In the genomic region with DNA sequence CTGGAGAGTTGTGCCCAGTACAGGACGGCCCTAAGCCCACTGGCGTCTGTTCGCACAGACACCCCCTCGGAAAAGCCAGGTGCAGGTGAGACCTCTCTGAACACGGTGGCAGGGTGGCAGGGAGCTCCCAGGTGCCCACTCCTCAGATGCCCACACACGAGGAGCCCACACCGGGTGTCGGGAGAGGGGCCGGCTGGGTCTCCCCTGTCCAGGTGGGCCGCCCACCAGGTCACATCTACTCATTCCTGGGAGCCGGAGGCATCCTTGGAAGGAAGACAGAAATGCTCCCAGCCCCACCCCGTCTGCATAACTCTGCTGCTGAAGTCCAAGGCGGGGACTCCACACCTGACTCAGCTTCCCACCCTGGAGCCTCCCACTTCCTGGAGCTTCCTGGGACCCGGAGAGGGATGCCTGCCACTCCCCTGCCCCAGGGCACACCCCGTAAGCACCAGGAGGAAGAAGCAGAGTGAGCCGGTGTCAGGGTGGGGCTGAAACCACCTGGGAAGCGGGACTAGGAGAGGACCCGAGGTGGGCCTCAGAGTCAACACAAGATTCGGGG, we compare ENCODE assay signal across 19 cellular contexts. TPM values are rescaled to one million over a fixed set of nuclear protein-coding genes. Genes with fewer than 3 reads are reported as not detected.
A peak's percentile ranks its signal among the peaks of the same experiment; 100 is the strongest.
DNase-seq lines count a peak whose midpoint lies in the region; ATAC-seq, FAIRE-seq and TF ChIP-seq lines count a peak whose summit lies in the region.
"Had no signal": no experiment of that assay in that cellular context is flagged by ENCODE, and none has a peak within 500 bp of the region (broad histone marks: within the 10 kb centered on the region; RNA-seq: fewer than 3 reads in every experiment).

No MANE protein-coding gene starts in this region.

- H3K36me3 ChIP-seq in RWPE2 (ENCODE audit: low read depth): no peaks in the 10 kb centered on the region
- H3K36me3 ChIP-seq: SJSA1 had no signal

- intact Hi-C loops in left colon (cut with DNase I, micrococcal nuclease): no loop called here

- peaks cover 12% of the 10 kb centered on the region for H3K27me3 Mint-ChIP-seq in activated T-cell treated with anti-CD3 and anti-CD28 coated beads, Interleukin-2, amount 50 U/mL, for 4 hours (ENCODE audit: low read depth)

- DNase-seq in COLO668 (lab: John Stamatoyannopoulos, UW; ENCODE audit: unreplicated experiment) (peak; percentile 34), HTR-8/SVneo (ENCODE audit: insufficient read length, low spot score) (peak; percentile 89), RWPE2 (ENCODE audit: low spot score) (no peak), left colon (peak; percentile 80 to 94), mesenteric fat pad (ENCODE audit: low spot score) (no peak)
- no peak for DNase-seq in activated CD4-positive, alpha-beta T cell treated with anti-CD3 and anti-CD28 coated beads, Interleukin-2, amount 50 U/mL, for 48 hours
- DNase-seq in activated T-cell treated with anti-CD3 and anti-CD28 coated beads, Interleukin-2, amount 50 U/mL, for 4 hours: no peak
- DNase-seq: activated CD4-positive, alpha-beta T cell treated with anti-CD3 and anti-CD28 coated beads for 48 hours; activated CD8-positive, alpha-beta memory T cell treated with anti-CD3 and anti-CD28 coated beads, Interleukin-2, amount 50 U/mL, for 48 hours; activated naive CD4-positive, alpha-beta T cell treated with anti-CD3 and anti-CD28 coated beads for 36 hours; cortex of kidney; H7; occipital lobe; stimulated activated CD4-positive, alpha-beta T cell treated with anti-CD3 and anti-CD28 coated beads, Interleukin-4, amount 100 ng/mL, for 24 hours; testis had no signal

- peaks cover 5% of the 10 kb centered on the region for H3K4me1 Mint-ChIP-seq in activated T-cell treated with anti-CD3 and anti-CD28 coated beads, Interleukin-2, amount 50 U/mL, for 4 hours (ENCODE audit: low read depth)
- H3K4me1 Mint-ChIP-seq: mesothelial cell of epicardium had no signal

- H3K36me3 Mint-ChIP-seq in activated T-cell treated with anti-CD3 and anti-CD28 coated beads, Interleukin-2, amount 50 U/mL, for 4 hours (ENCODE audit: insufficient read depth): no peaks in the 10 kb centered on the region
- H3K36me3 Mint-ChIP-seq: mesothelial cell of epicardium had no signal

- peak; percentile 23 for FAIRE-seq in HTR-8/SVneo (lab: Jason Lieb, UNC)
- FAIRE-seq: islet of Langerhans had no signal

- no peaks in the 10 kb centered on the region for H3K9me3 Mint-ChIP-seq in activated T-cell treated with anti-CD3 and anti-CD28 coated beads, Interleukin-2, amount 50 U/mL, for 4 hours
- H3K9me3 Mint-ChIP-seq: activated naive CD4-positive, alpha-beta T cell treated with anti-CD3 and anti-CD28 coated beads for 36 hours; mesothelial cell of epicardium had no signal

- peak; percentile 91 for ATAC-seq in RWPE2 (ENCODE audit: low read depth)
- ATAC-seq in left colon: peak; percentile 76
- no peak for ATAC-seq in activated T-cell treated with anti-CD3 and anti-CD28 coated beads, Interleukin-2, amount 50 U/mL, for 4 hours
- ATAC-seq in GM21529 (IDR thresholded peaks at IDR 0.05; ENCODE audit: unreplicated experiment): no peak

- peak overlapping the region; percentile 65 for H3K27ac ChIP-seq in RWPE2 (ENCODE audit: poor library complexity, severe bottlenecking)
- H3K27ac ChIP-seq: SJSA1, testis had no signal

- TF ChIP-seq CTCF in RWPE2 (IDR thresholded peaks at IDR 0.05; ENCODE audit: poor library complexity, severe bottlenecking): no peak

- no peak overlapping the region for H3K4me3 ChIP-seq in RWPE2 (ENCODE audit: severe bottlenecking)
- H3K4me3 ChIP-seq: SJSA1, testis had no signal

- H3K4me1 ChIP-seq in RWPE2 (ENCODE audit: insufficient read depth, poor library complexity, severe bottlenecking): peaks cover 19% of the 10 kb centered on the region
- H3K4me1 ChIP-seq: testis had no signal

- no peak overlapping the region for H3K4me3 Mint-ChIP-seq in activated T-cell treated with anti-CD3 and anti-CD28 coated beads, Interleukin-2, amount 50 U/mL, for 4 hours
- H3K4me3 Mint-ChIP-seq: activated naive CD4-positive, alpha-beta T cell treated with anti-CD3 and anti-CD28 coated beads for 36 hours; mesothelial cell of epicardium had no signal

- H3K27me3 ChIP-seq in RWPE2 (ENCODE audit: insufficient read depth, poor library complexity, severe bottlenecking): no peaks in the 10 kb centered on the region
- H3K27me3 ChIP-seq: testis had no signal

- H3K9me3 ChIP-seq in RWPE2 (ENCODE audit: severe bottlenecking): no peaks in the 10 kb centered on the region
- H3K9me3 ChIP-seq: SJSA1, testis had no signal

RNA-seq across cellular contexts. Expression of a gene that starts 2.5 kb away (rescaled TPM):
- 1 to 10 TPM; 2.4 to 4.6 TPM for total RNA-seq in left colon
- not detected for total RNA-seq in activated T-cell treated with anti-CD3 and anti-CD28 coated beads, Interleukin-2, amount 50 U/mL, for 4 hours
- not detected for total RNA-seq in mesenteric fat pad
- total RNA-seq: activated naive CD4-positive, alpha-beta T cell treated with anti-CD3 and anti-CD28 coated beads for 36 hours; mesothelial cell of epicardium; occipital lobe; SJSA1 had no signal

RNA-seq across cellular contexts. Expression of a gene that starts 7.9 kb away (rescaled TPM):
- total RNA-seq in left colon (100 to 1,000 TPM in 1 of 2 donors, 10 to 100 TPM in 1; 85.7 to 117 TPM), mesenteric fat pad (0.10 TPM)
- under 1 TPM; 0.13 to 0.21 (median 0.16) TPM for total RNA-seq in activated T-cell treated with anti-CD3 and anti-CD28 coated beads, Interleukin-2, amount 50 U/mL, for 4 hours
- total RNA-seq: SJSA1 had no signal

RNA-seq across cellular contexts. Expression of a gene that starts 8.9 kb away (rescaled TPM):
- total RNA-seq in left colon (under 1 TPM in 1 of 2 donors, not detected in 1; 0.42 TPM), mesenteric fat pad (0.13 TPM)
- under 1 TPM; 0.13 to 0.19 (median 0.18) TPM for total RNA-seq in activated T-cell treated with anti-CD3 and anti-CD28 coated beads, Interleukin-2, amount 50 U/mL, for 4 hours

RNA-seq across cellular contexts. Expression of a gene that starts 24.5 kb away (rescaled TPM):
- total RNA-seq in left colon (100 to 1,000 TPM; 554 to 564 TPM), mesenteric fat pad (173 TPM)
- total RNA-seq in activated T-cell treated with anti-CD3 and anti-CD28 coated beads, Interleukin-2, amount 50 U/mL, for 4 hours: 100 to 1,000 TPM; 137 to 171 (median 165) TPM

RNA-seq across cellular contexts. Expression of a gene that starts 29.0 kb away (rescaled TPM):
- total RNA-seq in left colon (10 to 100 TPM; 39.2 to 43.0 TPM), mesenteric fat pad (50.8 TPM)
- total RNA-seq in activated T-cell treated with anti-CD3 and anti-CD28 coated beads, Interleukin-2, amount 50 U/mL, for 4 hours: 10 to 100 TPM in 1 of 3 donors, 1 to 10 TPM in 2; 7.4 to 11.9 (median 7.8) TPM

Comparison
In these comparisons a context has a peak if more than half of its experiments do, and no peak if none do; other contexts are left out.
1. DNase-seq: peak in COLO668 (single experiment), HTR-8/SVneo (single experiment) and left colon (2 of 2); none in RWPE2 (single experiment), activated CD4-positive, alpha-beta T cell treated with anti-CD3 and anti-CD28 coated beads, Interleukin-2, amount 50 U/mL, for 48 hours (0 of 2), activated T-cell treated with anti-CD3 and anti-CD28 coated beads, Interleukin-2, amount 50 U/mL, for 4 hours (single experiment) and mesenteric fat pad (single experiment).
2. ATAC-seq: peak in RWPE2 (single experiment) and left colon (single experiment); none in activated T-cell treated with anti-CD3 and anti-CD28 coated beads, Interleukin-2, amount 50 U/mL, for 4 hours (0 of 2) and GM21529 (single experiment).
3. RNA of a gene that starts 7.9 kb away (total RNA-seq): 85.7 to 117 TPM in left colon; 0.13 to 0.21 TPM in activated T-cell treated with anti-CD3 and anti-CD28 coated beads, Interleukin-2, amount 50 U/mL, for 4 hours and 0.10 TPM in mesenteric fat pad (single experiment); every median in the first group is over 10 times any median in the second.